ENCODE assay signal across 9 cellular contexts in the genomic region with DNA sequence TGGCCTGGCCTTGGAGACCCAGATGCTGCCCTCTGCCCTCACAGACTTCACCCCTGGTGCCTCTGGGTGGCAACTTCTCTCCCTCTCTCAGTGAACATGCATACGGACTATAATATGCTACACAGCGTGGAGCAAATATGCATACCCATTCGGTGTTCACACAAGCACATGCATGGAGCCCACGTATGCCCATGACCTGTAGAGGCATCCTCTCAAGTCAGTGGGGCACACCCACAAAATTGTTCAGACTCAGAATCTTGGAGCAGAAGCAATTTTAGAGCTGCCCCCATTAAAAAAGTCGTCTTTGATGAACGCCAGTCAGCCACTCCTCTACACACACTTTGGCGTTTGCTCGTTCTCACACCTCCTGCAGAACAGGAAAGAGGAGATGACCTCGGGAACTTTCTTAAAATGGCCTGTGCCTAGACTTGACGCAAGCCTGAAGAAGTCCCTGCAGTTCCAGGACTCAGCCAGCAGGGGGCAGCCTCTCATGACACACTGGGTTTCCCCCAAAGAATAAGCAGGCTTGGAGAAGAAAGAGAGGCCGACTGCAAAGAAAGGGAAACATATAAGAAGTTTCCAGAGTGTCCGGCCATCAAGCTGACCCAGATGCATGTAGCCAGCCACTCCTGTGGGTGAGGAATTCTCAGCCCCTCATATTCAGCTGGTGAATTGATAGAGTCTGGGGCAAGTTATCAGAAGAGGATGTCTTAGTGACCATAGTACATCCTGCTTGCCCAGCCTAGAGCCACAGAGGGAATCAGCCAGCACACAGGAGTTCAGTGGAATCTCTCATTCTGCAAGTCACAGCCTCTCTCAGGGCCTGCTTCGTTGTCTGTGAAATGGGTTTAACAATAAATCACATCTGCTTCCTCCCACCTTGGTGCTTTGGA. TPM values are rescaled to one million over a fixed set of nuclear protein-coding genes. Genes with fewer than 3 reads are reported as not detected.
DNase-seq lines count a peak whose midpoint lies in the region; ATAC-seq, FAIRE-seq and TF ChIP-seq lines count a peak whose summit lies in the region.
"Had no signal": no experiment of that assay in that cellular context is flagged by ENCODE, and none has a peak within 500 bp of the region (broad histone marks: within the 10 kb centered on the region; RNA-seq: fewer than 3 reads in every experiment).

No MANE protein-coding gene starts in this region.

- H3K27ac ChIP-seq in VCaP, result no peak overlapping the region
- H3K27ac ChIP-seq in keratinocyte (ENCODE audit: control insufficient read depth, insufficient read depth, low read length), result peak overlapping the region; percentile 38

- H3K27ac Mint-ChIP-seq in MCF 10A (ENCODE audit: low read depth, unreplicated experiment), result no peak overlapping the region
- H3K27ac Mint-ChIP-seq: activated naive CD8-positive, alpha-beta T cell had no signal

- no peaks in the 10 kb centered on the region for H3K9me3 ChIP-seq in keratinocyte (ENCODE audit: control insufficient read depth, low read depth, low read length)

- no peaks in the 10 kb centered on the region for H3K9me3 Mint-ChIP-seq in MCF 10A (ENCODE audit: unreplicated experiment)

- peak overlapping the region; percentile 43 for H3K9ac ChIP-seq in keratinocyte (ENCODE audit: control insufficient read depth, extremely low read depth, insufficient read depth, low read length)

- H3K27me3 ChIP-seq in keratinocyte (ENCODE audit: control insufficient read depth, extremely low read depth, insufficient read depth, low read length), result no peaks in the 10 kb centered on the region

- H3K36me3 ChIP-seq in keratinocyte (ENCODE audit: control insufficient read depth in 2 of 2, extremely low read depth in 1 of 2, insufficient read depth in 2 of 2, low read length in 2 of 2), result no peaks in the 10 kb centered on the region

- peak; percentile 68 for TF ChIP-seq CTCF in D721Med (IDR thresholded peaks at IDR 0.05; ENCODE audit: insufficient read depth, missing control alignments)
- TF ChIP-seq CTCF in VCaP (conservative IDR thresholded peaks at IDR 0.05), result peak; percentile 88
- TF ChIP-seq CTCF in MCF 10A (IDR thresholded peaks at IDR 0.05; ENCODE audit: unreplicated experiment), result peak; percentile 96
- peak in 2 of 3 experiments; percentile 90 to 95 for TF ChIP-seq CTCF in keratinocyte (optimal IDR thresholded peaks at IDR 0.05 in 1 of 3, IDR thresholded peaks at IDR 0.05 in 1 of 3, conservative IDR thresholded peaks at IDR 0.05 in 1 of 3; ENCODE audit: extremely low read depth in 1 of 3, insufficient read depth in 2 of 3, low read length in 3 of 3)

- no peak overlapping the region for H3K4me3 Mint-ChIP-seq in MCF 10A (ENCODE audit: unreplicated experiment)
- H3K4me3 Mint-ChIP-seq: activated naive CD8-positive, alpha-beta T cell had no signal

- POLR2A ChIA-PET in MCF 10A (lab: Yijun Ruan, JAX), result no interaction called here

- DNase-seq in D721Med (ENCODE audit: insufficient read length, low spot score), result peak; percentile 56
- peak; percentile 33 for DNase-seq in NCI-H1105 treated with DMSO at 0.1 percent for 48 hours (lab: John Stamatoyannopoulos, UW)
- DNase-seq in MCF 10A (ENCODE audit: unreplicated experiment), result peak; percentile 76
- DNase-seq in keratinocyte (ENCODE audit: low read depth, low spot score), result no peak
- DNase-seq in stimulated activated CD4-positive, alpha-beta T cell treated with anti-CD3 and anti-CD28 coated beads, Interleukin-1b, Interleukin-23, amount 100 ng/mL, for 1 hour (ENCODE audit: low read depth in 2 of 2), result peak; percentile 28 to 56
- DNase-seq in GF-D8 (lab: John Stamatoyannopoulos, UW), result no peak

- H3K4me1 ChIP-seq in keratinocyte (ENCODE audit: control insufficient read depth, extremely low read depth, insufficient read depth, low read length), result peaks cover 5% of the 10 kb centered on the region

- no peak overlapping the region for H2AFZ ChIP-seq in keratinocyte (ENCODE audit: control insufficient read depth, low read length)

- FAIRE-seq in D721Med (lab: Jason Lieb, UNC) (no peak), keratinocyte (lab: Jason Lieb, UNC) (peak; percentile 79)

- no peak overlapping the region for H3K4me3 ChIP-seq in keratinocyte (ENCODE audit: control insufficient read depth in 2 of 3, extremely low read depth in 1 of 3, insufficient read depth in 2 of 3, low read depth in 1 of 3, low read length in 3 of 3)

- no peaks in the 10 kb centered on the region for H4K20me1 ChIP-seq in keratinocyte (ENCODE audit: control insufficient read depth, extremely low read depth, insufficient read depth, low read length)

- dilution Hi-C loops in keratinocyte (cut with MboI; ENCODE audit: extremely low pct_ligation_motif_present, low sequenced_read_pairs), result no loop called here

- no peaks in the 10 kb centered on the region for H3K4me1 Mint-ChIP-seq in MCF 10A (ENCODE audit: insufficient read depth, unreplicated experiment)

- intact Hi-C loops in MCF 10A (cut with micrococcal nuclease), result loop anchor here (1.0 to 10.0 kb wide), 4 partner anchors 30 to 423 kb away; no protein-coding TSS in a partner anchor

- no peaks in the 10 kb centered on the region for H3K9me1 ChIP-seq in keratinocyte (ENCODE audit: control insufficient read depth, extremely low read depth, insufficient read depth, low read length)

- no TSS peak for BruUV-seq in MCF 10A (replicated peaks; lab: Mats Ljungman, UMichigan)

- no peaks in the 10 kb centered on the region for H3K36me3 Mint-ChIP-seq in MCF 10A (ENCODE audit: insufficient read depth, unreplicated experiment)
- H3K36me3 Mint-ChIP-seq: activated naive CD8-positive, alpha-beta T cell had no signal

- no peak overlapping the region for H3K4me2 ChIP-seq in keratinocyte (ENCODE audit: control insufficient read depth, extremely low read depth, insufficient read depth, low read depth, low read length)

- ATAC-seq in GM21529 (IDR thresholded peaks at IDR 0.05; ENCODE audit: unreplicated experiment), result peak; percentile 77

- H3K79me2 ChIP-seq in keratinocyte (ENCODE audit: control insufficient read depth, insufficient read depth, low read length), result no peaks in the 10 kb centered on the region

- CTCF ChIA-PET in MCF 10A (lab: Yijun Ruan, JAX), result interaction anchor here (0.7 to 8.3 kb wide), 40 partner anchors 10 to 549 kb away, joined by 3 to 126 read pairs (median 5); a partner anchor contains a TSS

- H3K27me3 Mint-ChIP-seq in MCF 10A (ENCODE audit: insufficient read depth, unreplicated experiment), result peaks cover 30% of the 10 kb centered on the region
- H3K27me3 Mint-ChIP-seq: activated naive CD8-positive, alpha-beta T cell had no signal

RNA-seq across cellular contexts. Expression of a gene that starts 17.3 kb away (rescaled TPM):
- total RNA-seq in MCF 10A (2022), result not detected in 2 replicates
- polyA plus RNA-seq in keratinocyte, result 0.71 to 4.1 TPM (median 1.8 TPM) in 3 replicates
- polyA plus RNA-seq in keratinocyte (2011; ENCODE audit: low read depth), result not detected
- polyA plus RNA-seq in keratinocyte (2011; cell fraction: cytosol; rRNA removed), result 0.62 and 0.69 TPM in 2 replicates
- polyA plus RNA-seq in keratinocyte (2011; cell fraction: nucleus; rRNA removed), result 0.51 and 0.60 TPM in 2 replicates
- 0.24 and 3.8 TPM in 2 replicates for polyA plus RNA-seq in keratinocyte (2012; ENCODE audit: low replicate concordance)
- 1.0 to 5.1 TPM (median 1.2 TPM) in 3 replicates for polyA minus RNA-seq in keratinocyte
- polyA minus RNA-seq in keratinocyte (2011; cell fraction: cytosol; rRNA and poly(A)+ RNA removed), result not detected
- polyA minus RNA-seq in keratinocyte (2011; cell fraction: nucleus; rRNA and poly(A)+ RNA removed), result 0.23 and 0.42 TPM in 2 replicates

Comparison
In these comparisons a context has a peak if more than half of its experiments do, and no peak if none do; other contexts are left out.
1. DNase-seq: peak in D721Med (single experiment), NCI-H1105 treated with DMSO at 0.1 percent for 48 hours (single experiment), MCF 10A (single experiment) and stimulated activated CD4-positive, alpha-beta T cell treated with anti-CD3 and anti-CD28 coated beads, Interleukin-1b, Interleukin-23, amount 100 ng/mL, for 1 hour (2 of 2); none in keratinocyte (single experiment) and GF-D8 (single experiment).
2. Peak in every context shown above with its lines, with median percentiles within 50 percentile points of each other: CTCF ChIP-seq.